In genomic region chr14:90256354-90257131, GRCh38 we compare ENCODE assay signal across 8 cellular contexts. TPM values are rescaled to one million over a fixed set of nuclear protein-coding genes. Genes with fewer than 3 reads are reported as not detected.
DNase-seq lines count a peak whose midpoint lies in the region; ATAC-seq and TF ChIP-seq lines count a peak whose summit lies in the region.

Gene PSMC1, plus strand, starts transcription at chr14:90256553. Its CDS starts 45 bp downstream, at chr14:90256598.

- peak within 1 kb of the TSS; percentile 82 for H3K4ac ChIP-seq in mesendoderm (ENCODE audit: low read depth, low read length)

- ATAC-seq in GM21360 (IDR thresholded peaks at IDR 0.05; ENCODE audit: unreplicated experiment) = peak; percentile 93

- H3K36me3 ChIP-seq in endodermal cell (ENCODE audit: control insufficient read depth, insufficient read depth, low read length) (peaks cover 35% of the 10 kb centered on the region), mesendoderm (ENCODE audit: control insufficient read depth, insufficient read depth, low read length) (peaks cover 4% of the 10 kb centered on the region)

- H3K18ac ChIP-seq in mesendoderm (ENCODE audit: low read length) = peak within 1 kb of the TSS; percentile 52

- H3K4me2 ChIP-seq in mesendoderm (ENCODE audit: low read length) = peak within 1 kb of the TSS; percentile 97

- peaks cover 36% of the 10 kb centered on the region for H3K27me3 Mint-ChIP-seq in endodermal cell (ENCODE audit: insufficient read depth)

- peak within 1 kb of the TSS; percentile 94 for H3K27ac Mint-ChIP-seq in endodermal cell

- peak within 1 kb of the TSS; percentile 74 for H3K23ac ChIP-seq in mesendoderm (ENCODE audit: low read length)

- H2BK5ac ChIP-seq in mesendoderm (ENCODE audit: low read length) = no peak within 1 kb of the TSS

- H2BK120ac ChIP-seq in mesendoderm (ENCODE audit: low read depth, low read length) = no peak within 1 kb of the TSS

- 0 to 1% methylated on average over 19 to 53 of the region's 55 CpGs for WGBS in endodermal cell (ENCODE audit: insufficient coverage in 1 of 2, insufficient read length in 1 of 2), 2 experiments
- no CpG with 5 or more reads among the region's 55 CpGs for WGBS in mesendoderm (ENCODE audit: extremely low coverage, insufficient coverage, low lambda C conversion rate)

- peaks cover 9% of the 10 kb centered on the region for H3K79me1 ChIP-seq in mesendoderm (ENCODE audit: low read length)

- H2AK5ac ChIP-seq in mesendoderm (ENCODE audit: low read length) = no peak within 1 kb of the TSS

- H3K9me3 Mint-ChIP-seq in endodermal cell = peaks cover 2% of the 10 kb centered on the region

- H3K27ac ChIP-seq in endodermal cell (ENCODE audit: low read depth, low read length) = peak within 1 kb of the TSS; percentile 86
- peak within 1 kb of the TSS; percentile 54 for H3K27ac ChIP-seq in mesendoderm (ENCODE audit: low read depth, low read length)

- H3K56ac ChIP-seq in mesendoderm (ENCODE audit: low read length) = peak within 1 kb of the TSS; percentile 97

- no peak within 1 kb of the TSS for H2BK15ac ChIP-seq in mesendoderm (replicated peaks; ENCODE audit: low read depth)

- TF ChIP-seq CTCF in endodermal cell (conservative IDR thresholded peaks at IDR 0.05) = no peak

- H3K4me3 Mint-ChIP-seq in endodermal cell = peak within 1 kb of the TSS; percentile 88

- H3K4me3 ChIP-seq in endodermal cell (ENCODE audit: low read length) (peak within 1 kb of the TSS; percentile 98), mesendoderm (ENCODE audit: low read length) (peak within 1 kb of the TSS; percentile 96)

- H3K79me2 ChIP-seq in mesendoderm (ENCODE audit: control insufficient read depth, insufficient read depth, low read length) = peaks cover 27% of the 10 kb centered on the region

- H3K9me3 ChIP-seq in endodermal cell (ENCODE audit: control insufficient read depth, low read length) = no peaks in the 10 kb centered on the region

- H3K27me3 ChIP-seq in endodermal cell (ENCODE audit: control insufficient read depth, insufficient read depth, low read length, poor library complexity, severe bottlenecking) (peaks cover 31% of the 10 kb centered on the region), mesendoderm (ENCODE audit: insufficient read depth, low read length, poor library complexity) (no peaks in the 10 kb centered on the region)

- peaks cover 31% of the 10 kb centered on the region for H3K36me3 Mint-ChIP-seq in endodermal cell (ENCODE audit: low read depth)

- H3K4me1 Mint-ChIP-seq in endodermal cell = peaks cover 12% of the 10 kb centered on the region

- DNase-seq in COLO668 (lab: John Stamatoyannopoulos, UW; ENCODE audit: unreplicated experiment) (peak; percentile 94), HT1080 (ENCODE audit: low read depth) (peak; percentile 87), NOMO-1 treated with DMSO at 0.1 percent for 48 hours (lab: John Stamatoyannopoulos, UW; ENCODE audit: unreplicated experiment) (peak; percentile 90), endodermal cell (peak; percentile 96), mesendoderm (peak; percentile 97)
- DNase-seq in activated CD8-positive, alpha-beta memory T cell treated with anti-CD3 and anti-CD28 coated beads for 4 hours (ENCODE audit: low read depth in 2 of 2) = peak; percentile 78 to 81
- peak; percentile 76 for DNase-seq in stimulated activated CD8-positive, alpha-beta memory T cell treated with anti-CD3 and anti-CD28 coated beads, Interleukin-15, amount 100 ng/mL, for 1 hour (ENCODE audit: low read depth)

- peak within 1 kb of the TSS; percentile 99 for H4K5ac ChIP-seq in mesendoderm (ENCODE audit: low read length)

- H3K9ac ChIP-seq in endodermal cell (ENCODE audit: extremely low read depth, low read length, poor library complexity, severe bottlenecking) (peak within 1 kb of the TSS; percentile 96), mesendoderm (ENCODE audit: low read length) (peak within 1 kb of the TSS; percentile 98)

- H4K8ac ChIP-seq in mesendoderm (ENCODE audit: low read depth, low read length) = peak within 1 kb of the TSS; percentile 94

- H3K4me1 ChIP-seq in endodermal cell (ENCODE audit: control insufficient read depth, insufficient read depth, low read length) (no peaks in the 10 kb centered on the region), mesendoderm (ENCODE audit: control insufficient read depth, low read depth, low read length) (no peaks in the 10 kb centered on the region)

RNA-seq across cellular contexts. Expression of gene PSMC1, which starts in this region (rescaled TPM):
- 347 and 425 TPM in 2 replicates for total RNA-seq in HT1080 (2014; rRNA removed; shearing (Covaris generic))
- polyA plus RNA-seq in HT1080 (2015; cell fraction: cytosol; rRNA removed) = 357 and 362 TPM in 2 replicates
- polyA plus RNA-seq in HT1080 (2015; cell fraction: nucleus; rRNA removed) = 300 and 328 TPM in 2 replicates
- total RNA-seq in endodermal cell = 100 to 1,000 TPM; 108 to 122 TPM
- 139 TPM for polyA plus RNA-seq in endodermal cell (2013, experiment 1 of 2)
- 143 TPM for polyA plus RNA-seq in endodermal cell (2013, experiment 2 of 2)
- 135 TPM for polyA plus RNA-seq in mesendoderm (2013, experiment 1 of 2)
- polyA plus RNA-seq in mesendoderm (2013, experiment 2 of 2) = 143 TPM

Comparison
In these comparisons a context has a peak if more than half of its experiments do, and no peak if none do; other contexts are left out.
1. Peak in every context shown above with its lines: DNase-seq, ATAC-seq, H3K4me3 ChIP-seq and H3K27ac ChIP-seq.